In genomic region chr14:34219661-34220060, GRCh38 we compare ENCODE assay signal across 24 cellular contexts.
"Had no signal": no experiment of that assay in that cellular context is flagged by ENCODE, and none has a peak within 500 bp of the region (broad histone marks: within the 10 kb centered on the region; RNA-seq: fewer than 3 reads in every experiment).

No MANE protein-coding gene starts in this region.

- H3K36me3 Mint-ChIP-seq: activated naive CD4-positive, alpha-beta T cell treated with anti-CD3 and anti-CD28 coated beads, Interleukin-2, amount 50 U/mL, for 24 hours had no signal

- H3K4me3 Mint-ChIP-seq: activated CD4-positive, alpha-beta T cell treated with anti-CD3 and anti-CD28 coated beads, Interleukin-2, amount 10 ng/mL, durations not matched to agents 7 days and 5 days; activated CD8-positive, alpha-beta T cell treated with anti-CD3 and anti-CD28 coated beads, Interleukin-2, amount 10 ng/mL, durations not matched to agents 7 days and 5 days; activated naive CD4-positive, alpha-beta T cell treated with anti-CD3 and anti-CD28 coated beads, Interleukin-2, amount 50 U/mL, for 24 hours; naive thymus-derived CD4-positive, alpha-beta T cell; stimulated activated naive CD8-positive, alpha-beta T cell treated with anti-CD3 and anti-CD28 coated beads, Interleukin-15, amount 100 ng/mL, for 72 hours; T-helper 1 cell treated with Interleukin-12 subunit alpha and Interleukin-12 subunit beta and Interleukin-4 antibody, amounts not matched to agents 30 μg/mL and 1 μg/mL, for 36 hours had no signal

- H3K9me3 ChIP-seq: adrenal gland, ovary, psoas muscle had no signal

- H3K27ac Mint-ChIP-seq: activated CD4-positive, alpha-beta T cell treated with anti-CD3 and anti-CD28 coated beads, Interleukin-2, amount 10 ng/mL, durations not matched to agents 7 days and 5 days; activated CD8-positive, alpha-beta T cell treated with anti-CD3 and anti-CD28 coated beads, Interleukin-2, amount 10 ng/mL, durations not matched to agents 7 days and 5 days; activated naive CD4-positive, alpha-beta T cell treated with anti-CD3 and anti-CD28 coated beads, Interleukin-2, amount 50 U/mL, for 24 hours; naive thymus-derived CD4-positive, alpha-beta T cell; stimulated activated naive CD8-positive, alpha-beta T cell treated with anti-CD3 and anti-CD28 coated beads, Interleukin-15, amount 100 ng/mL, for 72 hours; T-helper 1 cell treated with Interleukin-12 subunit alpha and Interleukin-12 subunit beta and Interleukin-4 antibody, amounts not matched to agents 30 μg/mL and 1 μg/mL, for 36 hours had no signal

- ATAC-seq: activated CD4-positive, CD25-positive, alpha-beta regulatory T cell treated with anti-CD3 and anti-CD28 coated beads, Interleukin-2, amount 50 U/mL, for 24 hours; activated CD8-positive, alpha-beta T cell treated with anti-CD3 and anti-CD28 coated beads, Interleukin-2, amount 10 ng/mL, durations not matched to agents 7 days and 5 days; left ventricle myocardium superior; naive thymus-derived CD4-positive, alpha-beta T cell; psoas muscle; right cardiac atrium; stimulated activated naive CD8-positive, alpha-beta T cell treated with anti-CD3 and anti-CD28 coated beads, Interleukin-15, amount 100 ng/mL, for 72 hours had no signal

- H3K36me3 ChIP-seq: adrenal gland, ovary, upper lobe of left lung had no signal

- H3K27me3 ChIP-seq: ovary, upper lobe of left lung had no signal

- H3K4me3 ChIP-seq: adrenal gland, ovary, psoas muscle, skin epidermis, upper lobe of left lung had no signal

- H3K27ac ChIP-seq: adrenal gland, ovary, psoas muscle, upper lobe of left lung had no signal

- DNase-seq: activated CD4-positive, alpha-beta T cell treated with anti-CD3 and anti-CD28 coated beads, Interleukin-2, amount 10 ng/mL, durations not matched to agents 7 days and 5 days; activated CD8-positive, alpha-beta memory T cell treated with anti-CD3 and anti-CD28 coated beads, Interleukin-2, amount 50 U/mL, for 4 hours; activated CD8-positive, alpha-beta T cell treated with anti-CD3 and anti-CD28 coated beads, Interleukin-2, amount 10 ng/mL, durations not matched to agents 7 days and 5 days; activated effector memory CD4-positive, alpha-beta T cell treated with Interleukin-2 at 50 U/mL for 16 hours; activated T-cell treated with anti-CD3 and anti-CD28 coated beads, Interleukin-2, amount 50 U/mL, for 48 hours; adrenal gland; dermis blood vessel endothelial cell; effector memory CD4-positive, alpha-beta T cell; foreskin melanocyte; left ventricle myocardium superior; mesenchymal stem cell; naive thymus-derived CD4-positive, alpha-beta T cell; ovary; psoas muscle; right cardiac atrium; stimulated activated CD4-positive, alpha-beta T cell treated with anti-CD3 and anti-CD28 coated beads, Interleukin-15, amount 100 ng/mL, for 24 hours; stimulated activated CD4-positive, alpha-beta T cell treated with anti-CD3 and anti-CD28 coated beads, Interleukin-2, amount 100 ng/mL, for 48 hours; stimulated activated naive CD8-positive, alpha-beta T cell treated with anti-CD3 and anti-CD28 coated beads, Interleukin-15, amount 100 ng/mL, for 72 hours; upper lobe of left lung had no signal

- FAIRE-seq: endothelial cell of umbilical vein had no signal

- H3K9me3 Mint-ChIP-seq: activated CD4-positive, alpha-beta T cell treated with anti-CD3 and anti-CD28 coated beads, Interleukin-2, amount 10 ng/mL, durations not matched to agents 7 days and 5 days; activated naive CD4-positive, alpha-beta T cell treated with anti-CD3 and anti-CD28 coated beads, Interleukin-2, amount 50 U/mL, for 24 hours; stimulated activated naive CD8-positive, alpha-beta T cell treated with anti-CD3 and anti-CD28 coated beads, Interleukin-15, amount 100 ng/mL, for 72 hours; T-helper 1 cell treated with Interleukin-12 subunit alpha and Interleukin-12 subunit beta and Interleukin-4 antibody, amounts not matched to agents 30 μg/mL and 1 μg/mL, for 36 hours had no signal

- H3K4me1 ChIP-seq: adrenal gland, psoas muscle, upper lobe of left lung had no signal
